8 cellular contexts compared by ENCODE assay signal in the genomic region with DNA sequence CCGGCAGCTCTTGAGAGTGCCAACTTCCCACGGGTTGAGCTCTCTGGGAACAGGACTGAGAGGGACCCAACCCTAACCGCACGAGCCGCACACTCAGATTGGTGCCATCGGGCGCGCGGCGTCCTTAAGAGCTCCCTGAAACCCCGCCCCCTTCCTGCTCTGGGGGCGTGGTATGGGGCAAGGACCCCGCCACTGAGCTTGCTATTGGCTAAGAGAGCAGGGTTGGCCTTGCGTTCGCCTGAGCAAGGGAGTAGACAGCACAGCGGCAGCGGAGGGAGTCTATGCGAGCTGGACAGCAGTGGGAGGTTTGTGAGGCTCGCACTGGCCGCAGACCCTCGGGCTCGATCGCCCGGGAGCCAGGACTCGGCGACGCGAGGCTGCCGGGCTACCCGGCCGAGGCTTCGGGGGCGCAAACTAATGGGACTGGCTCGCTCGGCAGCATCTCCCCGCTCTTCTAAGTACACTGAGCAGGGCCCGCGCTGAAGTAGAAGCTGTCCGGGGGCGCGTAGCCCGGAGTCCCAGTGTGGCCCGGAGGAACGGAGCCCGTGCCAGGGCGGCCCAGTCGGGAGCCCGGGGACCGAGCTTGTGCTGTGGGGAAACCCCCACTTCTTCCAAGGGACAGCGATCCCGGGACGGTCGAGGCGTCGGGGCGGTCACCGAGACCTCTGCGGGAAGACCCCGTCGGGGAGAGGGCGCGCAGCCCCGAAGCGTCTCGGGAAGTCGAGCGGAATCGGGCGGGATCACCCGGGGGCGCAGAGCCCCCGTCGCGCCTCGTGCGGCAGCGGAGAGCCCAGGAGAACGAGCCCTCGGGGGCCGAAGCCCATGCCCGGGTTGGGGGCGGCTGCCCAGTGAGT. TPM values are rescaled to one million over a fixed set of nuclear protein-coding genes. Genes with fewer than 3 reads are reported as not detected.
A peak's percentile ranks its signal among the peaks of the same experiment; 100 is the strongest.
DNase-seq lines count a peak whose midpoint lies in the region; ATAC-seq and TF ChIP-seq lines count a peak whose summit lies in the region.

A gene (plus strand): TSS at position 282 of the 854 bp plus-strand sequence. CDS start 756 bp downstream, outside the sequence.

- H3K27me3 ChIP-seq in DOHH2 (ENCODE audit: control insufficient read depth, low read length) = peaks cover 8% of the 10 kb centered on the region; the same call in 1 of the 2 replicates

- H3K4me2 ChIP-seq in DOHH2 (ENCODE audit: low read length) = peak within 1 kb of the TSS; percentile 84

- no peaks in the 10 kb centered on the region for H3K9me2 ChIP-seq in DOHH2 (replicated peaks; ENCODE audit: control insufficient read depth, low read length)

- peak; percentile 96 for ATAC-seq in GM21825 (IDR thresholded peaks at IDR 0.05; ENCODE audit: unreplicated experiment)
- peak; percentile 91 for ATAC-seq in stimulated activated naive CD8-positive, alpha-beta T cell treated with anti-CD3 and anti-CD28 coated beads, Interleukin-15, Interleukin-2, amounts not matched to agents 100 U/mL and 50 U/mL, for 24 hours

- no peak within 1 kb of the TSS for H3K27ac ChIP-seq in DOHH2 (ENCODE audit: low read depth, low read length)
- H3K27ac ChIP-seq in RWPE1 = peak within 1 kb of the TSS; percentile 92

- H3F3A ChIP-seq in DOHH2 (ENCODE audit: control insufficient read depth, insufficient read depth) = no peaks in the 10 kb centered on the region

- TF ChIP-seq CTCF in DOHH2 (IDR thresholded peaks at IDR 0.05; ENCODE audit: low read depth, low read length, poor library complexity, severe bottlenecking) = no peak
- TF ChIP-seq CTCF in RWPE1 (conservative IDR thresholded peaks at IDR 0.05; ENCODE audit: low read depth) = no peak
- no peak for TF ChIP-seq CTCF in fibroblast of pulmonary artery (IDR thresholded peaks at IDR 0.05; ENCODE audit: low read length, missing control alignments)
- no peak for TF ChIP-seq CTCF in nephron (IDR thresholded peaks at IDR 0.05; ENCODE audit: unreplicated experiment in 3 of 3)

- peaks cover 14% of the 10 kb centered on the region for H3K4me1 ChIP-seq in DOHH2 (ENCODE audit: control insufficient read depth, low read length)

- H3K27me3 Mint-ChIP-seq in nephron (ENCODE audit: low read depth) = no peaks in the 10 kb centered on the region

- no peaks in the 10 kb centered on the region for H3K9me3 ChIP-seq in DOHH2 (ENCODE audit: control insufficient read depth, insufficient read depth, low read length)

- peak within 1 kb of the TSS; percentile 98 to 99 (median 99) for H3K27ac Mint-ChIP-seq in nephron

- no peaks in the 10 kb centered on the region for H3K36me3 ChIP-seq in DOHH2 (ENCODE audit: control insufficient read depth, low read length)

- H3K36me3 Mint-ChIP-seq in nephron (ENCODE audit: low read depth) = peaks cover 27% of the 10 kb centered on the region

- peak; percentile 89 for DNase-seq in LHCN-M2 (ENCODE audit: low read depth)
- DNase-seq in RWPE1 (ENCODE audit: low spot score) = peak; percentile 80
- DNase-seq in activated effector memory CD4-positive, alpha-beta T cell treated with Interleukin-2 at 50 U/mL for 16 hours = peak; percentile 80
- peak; percentile 97 for DNase-seq in fibroblast of pulmonary artery (ENCODE audit: low read depth)
- DNase-seq in stimulated activated naive CD8-positive, alpha-beta T cell treated with anti-CD3 and anti-CD28 coated beads, Interleukin-15, Interleukin-2, amounts not matched to agents 100 U/mL and 50 U/mL, for 24 hours = peak; percentile 82

- H3K4me3 ChIP-seq in DOHH2 (ENCODE audit: low read length) (peak within 1 kb of the TSS; percentile 80), fibroblast of pulmonary artery (replicated peaks; ENCODE audit: low read depth, low read length) (peak within 1 kb of the TSS; percentile 76)

- H3K79me2 ChIP-seq in DOHH2 (ENCODE audit: control insufficient read depth, low read length) = no peaks in the 10 kb centered on the region

- POLR2A ChIA-PET in RWPE1 (lab: Yijun Ruan, JAX; ENCODE audit: low non-redundant PET) = interaction anchor here (0.5 to 2.7 kb wide), 11 partner anchors 14 to 456 kb away, joined by 3 to 14 read pairs (median 4); no protein-coding TSS in a partner anchor

- H3K9me3 Mint-ChIP-seq in nephron = peaks cover 16% of the 10 kb centered on the region

- H3K4me1 Mint-ChIP-seq in nephron = peaks cover 5% of the 10 kb centered on the region

- no peaks in the 10 kb centered on the region for H4K20me1 ChIP-seq in DOHH2 (ENCODE audit: control insufficient read depth, insufficient read depth, low read depth, low read length)

- CTCF ChIA-PET in RWPE1 (lab: Yijun Ruan, JAX) = interaction anchor here (0.7 to 3.1 kb wide), 8 partner anchors 16 to 1206 kb away, joined by 4 to 37 read pairs (median 6); no protein-coding TSS in a partner anchor

- H3K4me3 Mint-ChIP-seq in nephron = peak within 1 kb of the TSS; percentile 97 to 99 (median 98)

RNA-seq across cellular contexts. Expression of the gene that starts here (rescaled TPM):
- total RNA-seq in LHCN-M2 (2014; rRNA removed) = 7.5 TPM in 2 replicates
- polyA plus RNA-seq in LHCN-M2 (2012) = 2.2 TPM
